ENCODE assay signal across 14 cellular contexts in genomic region chr1:18091660-18092446, GRCh38. TPM values are rescaled to one million over a fixed set of nuclear protein-coding genes. Genes with fewer than 3 reads are reported as not detected.
DNase-seq lines count a peak whose midpoint lies in the region; ATAC-seq and TF ChIP-seq lines count a peak whose summit lies in the region.
"Had no signal": no experiment of that assay in that cellular context is flagged by ENCODE, and none has a peak within 500 bp of the region (broad histone marks: within the 10 kb centered on the region; RNA-seq: fewer than 3 reads in every experiment).

No MANE protein-coding gene starts in this region.

- peak; percentile 89 for ATAC-seq in RWPE2 (ENCODE audit: low read depth)
- peak; percentile 53 for ATAC-seq in gastroesophageal sphincter
- no peak for ATAC-seq in GM19328 (IDR thresholded peaks at IDR 0.05; ENCODE audit: unreplicated experiment)
- ATAC-seq in T-cell (replicated peaks in 1 of 4): no peak
- ATAC-seq in HG03378 (IDR thresholded peaks at IDR 0.05; ENCODE audit: unreplicated experiment): no peak
- ATAC-seq: activated CD4-positive, alpha-beta T cell treated with anti-CD3 and anti-CD28 coated beads for 36 hours had no signal

- no peak for TF ChIP-seq POLR2A in gastroesophageal sphincter (IDR thresholded peaks at IDR 0.05)

- TF ChIP-seq CTCF in RWPE2 (IDR thresholded peaks at IDR 0.05; ENCODE audit: poor library complexity, severe bottlenecking) (no peak), gastroesophageal sphincter (IDR thresholded peaks at IDR 0.05) (no peak), tibial artery (IDR thresholded peaks at IDR 0.05) (no peak)

- POLR2A ChIA-PET in T-cell (lab: Charles Lee): no interaction called here

- H3K9me3 Mint-ChIP-seq in T-cell: peaks cover 0 to 3% (median 0%) of the 10 kb centered on the region in 3 donors
- H3K9me3 Mint-ChIP-seq: stimulated activated naive CD8-positive, alpha-beta T cell treated with anti-CD3 and anti-CD28 coated beads, Interleukin-15, Interleukin-2, amounts not matched to agents 100 ng/mL and 50 ng/mL, for 24 hours had no signal

- H3K9me3 ChIP-seq in RWPE2 (ENCODE audit: severe bottlenecking): no peaks in the 10 kb centered on the region
- no peaks in the 10 kb centered on the region for H3K9me3 ChIP-seq in gastroesophageal sphincter
- no peaks in the 10 kb centered on the region for H3K9me3 ChIP-seq in tibial artery

- peak; percentile 22 for DNase-seq in DMS53 (lab: John Stamatoyannopoulos, UW)
- DNase-seq in DMS53 treated with DMSO at 0.1 percent for 48 hours (lab: John Stamatoyannopoulos, UW; ENCODE audit: unreplicated experiment): no peak
- no peak for DNase-seq in RWPE2 (ENCODE audit: low spot score)
- peak; percentile 72 to 79 for DNase-seq in tibial artery
- DNase-seq in T-cell: no peak
- DNase-seq: activated CD4-positive, alpha-beta T cell treated with anti-CD3 and anti-CD28 coated beads for 36 hours; DMS79 treated with DMSO at 0.1 percent for 48 hours; NCI-H1092; stimulated activated CD4-positive, alpha-beta T cell treated with anti-CD3 and anti-CD28 coated beads, Interleukin-1b, Interleukin-23, amount 100 ng/mL, for 48 hours had no signal

- no peaks in the 10 kb centered on the region for H3K36me3 Mint-ChIP-seq in T-cell

- H3K27me3 ChIP-seq in RWPE2 (ENCODE audit: insufficient read depth, poor library complexity, severe bottlenecking) (peaks cover 5% of the 10 kb centered on the region), gastroesophageal sphincter (peaks cover 94% of the 10 kb centered on the region), tibial artery (peaks cover 0 to 34% of the 10 kb centered on the region in 2 donors)

- no peaks in the 10 kb centered on the region for H3K4me1 ChIP-seq in RWPE2 (ENCODE audit: insufficient read depth, poor library complexity, severe bottlenecking)
- H3K4me1 ChIP-seq in gastroesophageal sphincter: no peaks in the 10 kb centered on the region
- peaks cover 0 to 15% (median 10%) of the 10 kb centered on the region in 4 donors for H3K4me1 ChIP-seq in tibial artery

- H3K4me3 ChIP-seq in RWPE2 (ENCODE audit: severe bottlenecking) (no peak overlapping the region), gastroesophageal sphincter (no peak overlapping the region), tibial artery (no peak overlapping the region)

- WGBS in gastroesophageal sphincter (ENCODE audit: low coverage in 1 of 2), 2 donors: 27 to 39% methylated on average over 3 to 7 of the region's 7 CpGs

- no peak overlapping the region for H3K27ac ChIP-seq in RWPE2 (ENCODE audit: poor library complexity, severe bottlenecking)
- H3K27ac ChIP-seq in gastroesophageal sphincter: no peak overlapping the region
- no peak overlapping the region for H3K27ac ChIP-seq in tibial artery
- H3K27ac ChIP-seq: 22Rv1 had no signal

- H3K4me1 Mint-ChIP-seq in T-cell: no peaks in the 10 kb centered on the region
- H3K4me1 Mint-ChIP-seq: activated CD4-positive, alpha-beta T cell treated with anti-CD3 and anti-CD28 coated beads for 36 hours had no signal

- CTCF ChIA-PET in T-cell (lab: Charles Lee): no interaction called here

- H3K27me3 Mint-ChIP-seq in T-cell: peaks cover 29 to 46% of the 10 kb centered on the region in 2 donors

- H3K36me3 ChIP-seq in RWPE2 (ENCODE audit: low read depth) (no peaks in the 10 kb centered on the region), gastroesophageal sphincter (no peaks in the 10 kb centered on the region), tibial artery (no peaks in the 10 kb centered on the region)

- intact Hi-C loops in tibial artery (cut with DNase I; ENCODE audit: low total_unique reads): no loop called here

- no peak overlapping the region for H3K4me3 Mint-ChIP-seq in T-cell
- H3K4me3 Mint-ChIP-seq: activated CD4-positive, alpha-beta T cell treated with anti-CD3 and anti-CD28 coated beads for 36 hours; stimulated activated naive CD8-positive, alpha-beta T cell treated with anti-CD3 and anti-CD28 coated beads, Interleukin-15, Interleukin-2, amounts not matched to agents 100 ng/mL and 50 ng/mL, for 24 hours had no signal

- no peak overlapping the region for H3K27ac Mint-ChIP-seq in T-cell
- H3K27ac Mint-ChIP-seq: activated CD4-positive, alpha-beta T cell treated with anti-CD3 and anti-CD28 coated beads for 36 hours; stimulated activated naive CD8-positive, alpha-beta T cell treated with anti-CD3 and anti-CD28 coated beads, Interleukin-15, Interleukin-2, amounts not matched to agents 100 ng/mL and 50 ng/mL, for 24 hours had no signal

- TF ChIP-seq EP300 in gastroesophageal sphincter (IDR thresholded peaks at IDR 0.05): no peak

RNA-seq across cellular contexts. Expression of gene IGSF21, which starts 15.7 kb away (rescaled TPM):
- 1 to 10 TPM in 3 of 4 donors, under 1 TPM in 1; 0.31 to 3.5 (median 1.7) TPM for total RNA-seq in gastroesophageal sphincter
- not detected for total RNA-seq in T-cell
- total RNA-seq: activated CD4-positive, alpha-beta T cell treated with anti-CD3 and anti-CD28 coated beads for 36 hours had no signal

Comparison
In these comparisons a context has a peak if more than half of its experiments do, and no peak if none do; other contexts are left out.
1. DNase-seq: peak in DMS53 (single experiment) and tibial artery (2 of 2); none in DMS53 treated with DMSO at 0.1 percent for 48 hours (single experiment), RWPE2 (single experiment) and T-cell (0 of 34).
2. ATAC-seq: peak in RWPE2 (single experiment) and gastroesophageal sphincter (single experiment); none in GM19328 (single experiment), T-cell (0 of 4) and HG03378 (single experiment).